ENCODE assay signal across 1 cellular context in genomic region chrX:75155830-75156525, GRCh38.
A peak's percentile ranks its signal among the peaks of the same experiment; 100 is the strongest.
TF ChIP-seq lines count a peak whose summit lies in the region.

TSS of gene ABCB7 (minus strand) at chrX:75156283. CDS start at chrX:75156272, 11 bp downstream.

TF ChIP-seq in K562, 482 proteins besides CTCF, POLR2A, EP300 and RAD21 (continued from another document and continues in another):
- no peak for TF ChIP-seq ZNF318 (IDR thresholded peaks at IDR 0.05; ENCODE audit: borderline replicate concordance in 1 of 2, low read depth in 1 of 2)
- TF ChIP-seq TAF1 (IDR thresholded peaks at IDR 0.05; ENCODE audit: control insufficient read depth, extremely low read depth, insufficient read depth, low read length, severe bottlenecking) = peak; percentile 85
- no peak for TF ChIP-seq ZBTB8A (IDR thresholded peaks at IDR 0.05; ENCODE audit: partially characterized antibody)
- TF ChIP-seq THAP12 (CRISPR knock-in tag; IDR thresholded peaks at IDR 0.05) = no peak
- no peak for TF ChIP-seq ZBTB17 (CRISPR knock-in tag; IDR thresholded peaks at IDR 0.05)
- peak; percentile 45 for TF ChIP-seq POLR2B (IDR thresholded peaks at IDR 0.05; ENCODE audit: low read depth, partially characterized antibody)
- TF ChIP-seq DIDO1 (tag; IDR thresholded peaks at IDR 0.05; ENCODE audit: low read depth) = peak; percentile 73
- TF ChIP-seq TAF7 (tag; IDR thresholded peaks at IDR 0.05) = peak; percentile 89
- peak; percentile 74 for TF ChIP-seq SPI1 (IDR thresholded peaks at IDR 0.05; ENCODE audit: borderline replicate concordance, low read depth, low read length)
- TF ChIP-seq SUPT5H (IDR thresholded peaks at IDR 0.05) = peak; percentile 62
- TF ChIP-seq USF1 (CRISPR knock-in tag; IDR thresholded peaks at IDR 0.05) = 0 out of 2 replicates have a peak, but pooled peaks have one; percentile 13
- peak; percentile 26; the same call in 1 of the 2 replicates for TF ChIP-seq C11orf30 (IDR thresholded peaks at IDR 0.05; ENCODE audit: low read depth)
- TF ChIP-seq NR2C2 (CRISPR knock-in tag; IDR thresholded peaks at IDR 0.05) = no peak
- TF ChIP-seq NR2C2 (tag; IDR thresholded peaks at IDR 0.05) = peak; percentile 80
- TF ChIP-seq KDM1A (IDR thresholded peaks at IDR 0.05) = no peak
- peak; percentile 68 for TF ChIP-seq ZNF143 (CRISPR knock-in tag; IDR thresholded peaks at IDR 0.05)
- no peak for TF ChIP-seq GMEB1 (CRISPR knock-in tag; IDR thresholded peaks at IDR 0.05)
- TF ChIP-seq RBFOX2 (IDR thresholded peaks at IDR 0.05; ENCODE audit: low read depth, low read length) = peak; percentile 81
- no peak for TF ChIP-seq CBX1 (IDR thresholded peaks at IDR 0.05; ENCODE audit: low read depth)
- TF ChIP-seq GABPA (tag; conservative IDR thresholded peaks at IDR 0.05; ENCODE audit: low read depth) = peak; percentile 74
- peak; percentile 55 to 92 (median 84) for TF ChIP-seq YY1 (IDR thresholded peaks at IDR 0.05; ENCODE audit: borderline replicate concordance in 1 of 3, control insufficient read depth in 1 of 3, extremely low read depth in 1 of 3, insufficient read depth in 3 of 3, insufficient read length in 1 of 3, insufficient replicate concordance in 2 of 3, low read depth in 1 of 3, low read length in 2 of 3)
- TF ChIP-seq ZNF76 (CRISPR knock-in tag; IDR thresholded peaks at IDR 0.05; ENCODE audit: borderline replicate concordance) = peak; percentile 94
- TF ChIP-seq FOXK2 (conservative IDR thresholded peaks at IDR 0.05 in 1 of 2, IDR thresholded peaks at IDR 0.05 in 1 of 2; ENCODE audit: low read depth in 2 of 2) = 0 out of 4 replicates have a peak, but pooled peaks of 1 of the 2 experiments have one; percentile 17
- TF ChIP-seq PHF20 (IDR thresholded peaks at IDR 0.05; ENCODE audit: partially characterized antibody) = peak; percentile 37
- TF ChIP-seq GTF2E2 (tag; IDR thresholded peaks at IDR 0.05) = 0 out of 2 replicates have a peak, but pooled peaks have one; percentile 32
- TF ChIP-seq ZC3H8 (IDR thresholded peaks at IDR 0.05) = no peak
- TF ChIP-seq KLF10 (CRISPR knock-in tag; IDR thresholded peaks at IDR 0.05) = no peak
- peak; percentile 80 for TF ChIP-seq POLR2G (IDR thresholded peaks at IDR 0.05; ENCODE audit: low read depth, low read length)
- TF ChIP-seq ETV1 (tag; conservative IDR thresholded peaks at IDR 0.05; ENCODE audit: low read depth) = 0 out of 2 replicates have a peak, but pooled peaks have one; percentile 58
- TF ChIP-seq ZNF212 (CRISPR knock-in tag; IDR thresholded peaks at IDR 0.05) = no peak
- no peak for TF ChIP-seq ZNF644 (tag; IDR thresholded peaks at IDR 0.05; ENCODE audit: low read depth)
- TF ChIP-seq ZKSCAN8 (CRISPR knock-in tag; IDR thresholded peaks at IDR 0.05) = peak; percentile 89
- peak; percentile 61 for TF ChIP-seq PHF8 (IDR thresholded peaks at IDR 0.05; ENCODE audit: borderline replicate concordance, low read length)
- TF ChIP-seq SAFB2 (IDR thresholded peaks at IDR 0.05; ENCODE audit: borderline replicate concordance, low read depth, low read length, severe bottlenecking) = no peak
- TF ChIP-seq SNIP1 (IDR thresholded peaks at IDR 0.05; ENCODE audit: low read depth) = 0 out of 2 replicates have a peak, but pooled peaks have one; percentile 36
- TF ChIP-seq ZMIZ1 (IDR thresholded peaks at IDR 0.05; ENCODE audit: low read depth in 2 of 2, low read length in 2 of 2) = no peak
- TF ChIP-seq ZFX (CRISPR knock-in tag; IDR thresholded peaks at IDR 0.05) = peak; percentile 49
- TF ChIP-seq ZNF121 (CRISPR knock-in tag; conservative IDR thresholded peaks at IDR 0.05) = no peak
- TF ChIP-seq ZC3H11A (IDR thresholded peaks at IDR 0.05; ENCODE audit: low read depth, low read length) = no peak
- TF ChIP-seq TAF9B (IDR thresholded peaks at IDR 0.05; ENCODE audit: partially characterized antibody) = peak; percentile 75
- no peak for TF ChIP-seq CUX1 (CRISPR knock-in tag; IDR thresholded peaks at IDR 0.05)
- TF ChIP-seq TEAD1 (CRISPR knock-in tag; IDR thresholded peaks at IDR 0.05) = no peak
